Comparison of ENCODE assay signal across 8 cellular contexts in the genomic region with DNA sequence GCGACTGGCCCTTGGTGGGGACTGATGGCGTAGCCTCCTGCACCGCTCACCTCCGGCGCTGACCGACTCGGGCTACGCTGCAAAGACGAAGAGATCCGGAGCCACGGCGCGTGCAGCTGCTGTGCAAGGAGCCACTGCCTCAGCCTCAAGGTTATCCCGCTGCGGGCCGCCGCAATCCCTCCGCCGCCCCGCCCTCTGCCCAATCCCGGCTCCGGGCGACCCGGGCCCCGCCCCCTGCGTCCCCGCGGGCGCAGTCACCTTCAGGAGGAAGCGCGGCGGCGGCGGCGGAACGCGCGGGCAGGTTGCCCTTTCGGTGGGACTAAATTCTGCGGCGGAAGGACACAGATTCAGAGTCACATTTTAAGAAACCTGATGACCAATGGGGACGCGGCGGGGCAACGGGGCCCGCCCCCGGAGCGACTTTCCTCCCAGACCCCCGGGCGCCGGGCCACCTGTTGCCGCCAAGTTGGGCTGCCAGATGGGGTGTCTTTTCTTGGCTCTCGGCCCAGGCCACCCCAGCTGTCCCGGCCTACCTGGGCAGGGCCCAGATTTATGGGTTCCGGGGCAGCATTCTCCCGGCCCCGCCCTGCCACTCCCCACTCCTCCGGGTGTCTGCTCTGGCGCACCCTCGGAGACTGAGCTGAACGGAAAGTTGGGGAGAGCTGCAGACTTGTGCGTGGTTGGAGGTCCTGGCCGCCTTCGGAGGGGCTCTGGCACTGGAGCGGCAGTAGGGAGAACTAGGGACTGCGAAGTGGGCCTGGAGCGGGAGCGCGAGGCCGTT. TPM values are rescaled to one million over a fixed set of nuclear protein-coding genes. Genes with fewer than 3 reads are reported as not detected.
DNase-seq lines count a peak whose midpoint lies in the region; ATAC-seq, FAIRE-seq and TF ChIP-seq lines count a peak whose summit lies in the region.

PKM (minus strand) TSS at position 125 of the 781 bp plus-strand sequence. CDS start 12,093 bp downstream, outside the sequence.

- DNase-seq in ACHN: peak; percentile 96
- DNase-seq in NCI-H226: peak; percentile 100
- peak; percentile 99 for DNase-seq in WTC11 (ENCODE audit: low spot score)
- peak; percentile 90 for DNase-seq in bronchial epithelial cell (ENCODE audit: low read depth)
- peak; percentile 94 for DNase-seq in iPS-NIHi11 (ENCODE audit: low spot score)
- DNase-seq in small intestine: peak; percentile 97

- H3K4me3 ChIP-seq in bronchial epithelial cell (ENCODE audit: low read depth, low read length) (peak within 1 kb of the TSS; percentile 92), small intestine (ENCODE audit: low read depth in 1 of 2, low read length in 2 of 2) (peak within 1 kb of the TSS; percentile 85 to 88)

- H3K9me3 Mint-ChIP-seq in WTC11: no peaks in the 10 kb centered on the region

- in situ Hi-C loops in ACHN (cut with HindIII; ENCODE audit: low pct_ligation_motif_present, low pct_unique_long_range_greater_than_20kb, low sequenced_read_pairs): no loop called here

- H3K4me1 ChIP-seq in small intestine (ENCODE audit: control insufficient read depth in 2 of 2, insufficient read depth in 1 of 2, low read depth in 1 of 2, low read length in 1 of 2): peaks cover 11 to 19% of the 10 kb centered on the region in 2 donors

- H3K9me3 ChIP-seq in small intestine (ENCODE audit: control insufficient read depth, low read depth): no peaks in the 10 kb centered on the region

- H3K4me1 Mint-ChIP-seq in WTC11: peaks cover 46% of the 10 kb centered on the region

- H3K27ac Mint-ChIP-seq in WTC11: peak within 1 kb of the TSS; percentile 99

- peaks cover 44% of the 10 kb centered on the region for H3K27me3 Mint-ChIP-seq in WTC11 (ENCODE audit: low read depth)

- peak within 1 kb of the TSS; percentile 99 for H3K4me3 Mint-ChIP-seq in WTC11

- peak within 1 kb of the TSS; percentile 96 for H3K27ac ChIP-seq in small intestine (ENCODE audit: low read depth in 1 of 2, low read length in 1 of 2)

- TF ChIP-seq CTCF in WTC11 (IDR thresholded peaks at IDR 0.05) (no peak), bronchial epithelial cell (IDR thresholded peaks at IDR 0.05; ENCODE audit: insufficient read depth, low read length, severe bottlenecking) (no peak)

- POLR2A ChIA-PET in WTC11 (lab: Charles Lee): interaction anchor here (0.9 to 1.1 kb wide), 3 partner anchors 9 to 42 kb away, joined by 3 to 8 read pairs (median 3); partner anchors contain the start of gene GRAMD2A

- no peaks in the 10 kb centered on the region for H3K27me3 ChIP-seq in bronchial epithelial cell (ENCODE audit: control insufficient read depth, insufficient read depth, low read length)
- H3K27me3 ChIP-seq in small intestine (ENCODE audit: control insufficient read depth in 2 of 2, insufficient read depth in 2 of 2, low read length in 2 of 2): no peaks in the 10 kb centered on the region

- H3K36me3 Mint-ChIP-seq in WTC11: peaks cover 12% of the 10 kb centered on the region

- CTCF ChIA-PET in WTC11 (lab: Charles Lee): interaction anchor here (0.8 to 1.5 kb wide), 4 partner anchors 19 to 55 kb away, joined by 3 to 4 read pairs (median 4); partner anchors contain the start of gene GRAMD2A

- ATAC-seq in GM18907 (IDR thresholded peaks at IDR 0.05; ENCODE audit: unreplicated experiment) (peak; percentile 43), HG03159 (IDR thresholded peaks at IDR 0.05; ENCODE audit: unreplicated experiment) (peak; percentile 42), WTC11 (peak; percentile 73)

- 0 to 1% (median 0%) methylated on average over 63 to 70 of the region's 70 CpGs for WGBS in small intestine, 3 donors

- H3K36me3 ChIP-seq in bronchial epithelial cell (ENCODE audit: control insufficient read depth, insufficient read depth, low read length): peaks cover 4% of the 10 kb centered on the region
- H3K36me3 ChIP-seq in small intestine (ENCODE audit: control insufficient read depth in 2 of 2, insufficient read depth in 2 of 2, low read length in 2 of 2): no peaks in the 10 kb centered on the region

- no peak for FAIRE-seq in bronchial epithelial cell (lab: Jason Lieb, UNC)
- no peak for FAIRE-seq in small intestine (lab: Jason Lieb, UNC)

TF ChIP-seq in WTC11, 78 proteins besides CTCF, POLR2A, EP300 and RAD21 (continues in another document):
- TF ChIP-seq IRF2 (CRISPR knock-in tag; IDR thresholded peaks at IDR 0.05; ENCODE audit: borderline replicate concordance, low read depth) (no peak), ARID4B (CRISPR knock-in tag; IDR thresholded peaks at IDR 0.05; ENCODE audit: borderline replicate concordance) (peak; percentile 58; the same call in 1 of the 2 replicates), ATF1 (CRISPR knock-in tag; IDR thresholded peaks at IDR 0.05) (no peak), TCF7 (CRISPR knock-in tag; IDR thresholded peaks at IDR 0.05; ENCODE audit: low read depth) (peak; percentile 78), ZNF671 (CRISPR knock-in tag; IDR thresholded peaks at IDR 0.05) (no peak), JAZF1 (CRISPR knock-in tag; IDR thresholded peaks at IDR 0.05) (no peak)
- TF ChIP-seq, protein P1, sequence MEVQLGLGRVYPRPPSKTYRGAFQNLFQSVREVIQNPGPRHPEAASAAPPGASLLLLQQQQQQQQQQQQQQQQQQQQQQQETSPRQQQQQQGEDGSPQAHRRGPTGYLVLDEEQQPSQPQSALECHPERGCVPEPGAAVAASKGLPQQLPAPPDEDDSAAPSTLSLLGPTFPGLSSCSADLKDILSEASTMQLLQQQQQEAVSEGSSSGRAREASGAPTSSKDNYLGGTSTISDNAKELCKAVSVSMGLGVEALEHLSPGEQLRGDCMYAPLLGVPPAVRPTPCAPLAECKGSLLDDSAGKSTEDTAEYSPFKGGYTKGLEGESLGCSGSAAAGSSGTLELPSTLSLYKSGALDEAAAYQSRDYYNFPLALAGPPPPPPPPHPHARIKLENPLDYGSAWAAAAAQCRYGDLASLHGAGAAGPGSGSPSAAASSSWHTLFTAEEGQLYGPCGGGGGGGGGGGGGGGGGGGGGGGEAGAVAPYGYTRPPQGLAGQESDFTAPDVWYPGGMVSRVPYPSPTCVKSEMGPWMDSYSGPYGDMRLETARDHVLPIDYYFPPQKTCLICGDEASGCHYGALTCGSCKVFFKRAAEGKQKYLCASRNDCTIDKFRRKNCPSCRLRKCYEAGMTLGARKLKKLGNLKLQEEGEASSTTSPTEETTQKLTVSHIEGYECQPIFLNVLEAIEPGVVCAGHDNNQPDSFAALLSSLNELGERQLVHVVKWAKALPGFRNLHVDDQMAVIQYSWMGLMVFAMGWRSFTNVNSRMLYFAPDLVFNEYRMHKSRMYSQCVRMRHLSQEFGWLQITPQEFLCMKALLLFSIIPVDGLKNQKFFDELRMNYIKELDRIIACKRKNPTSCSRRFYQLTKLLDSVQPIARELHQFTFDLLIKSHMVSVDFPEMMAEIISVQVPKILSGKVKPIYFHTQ (CRISPR knock-in tag; IDR thresholded peaks at IDR 0.05): no peak
- TF ChIP-seq, protein P2, sequence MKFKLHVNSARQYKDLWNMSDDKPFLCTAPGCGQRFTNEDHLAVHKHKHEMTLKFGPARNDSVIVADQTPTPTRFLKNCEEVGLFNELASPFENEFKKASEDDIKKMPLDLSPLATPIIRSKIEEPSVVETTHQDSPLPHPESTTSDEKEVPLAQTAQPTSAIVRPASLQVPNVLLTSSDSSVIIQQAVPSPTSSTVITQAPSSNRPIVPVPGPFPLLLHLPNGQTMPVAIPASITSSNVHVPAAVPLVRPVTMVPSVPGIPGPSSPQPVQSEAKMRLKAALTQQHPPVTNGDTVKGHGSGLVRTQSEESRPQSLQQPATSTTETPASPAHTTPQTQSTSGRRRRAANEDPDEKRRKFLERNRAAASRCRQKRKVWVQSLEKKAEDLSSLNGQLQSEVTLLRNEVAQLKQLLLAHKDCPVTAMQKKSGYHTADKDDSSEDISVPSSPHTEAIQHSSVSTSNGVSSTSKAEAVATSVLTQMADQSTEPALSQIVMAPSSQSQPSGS (CRISPR knock-in tag; IDR thresholded peaks at IDR 0.05; ENCODE audit: borderline replicate concordance, low read depth): 0 out of 2 replicates have a peak, but pooled peaks have one; percentile 32
- TF ChIP-seq, protein P3, sequence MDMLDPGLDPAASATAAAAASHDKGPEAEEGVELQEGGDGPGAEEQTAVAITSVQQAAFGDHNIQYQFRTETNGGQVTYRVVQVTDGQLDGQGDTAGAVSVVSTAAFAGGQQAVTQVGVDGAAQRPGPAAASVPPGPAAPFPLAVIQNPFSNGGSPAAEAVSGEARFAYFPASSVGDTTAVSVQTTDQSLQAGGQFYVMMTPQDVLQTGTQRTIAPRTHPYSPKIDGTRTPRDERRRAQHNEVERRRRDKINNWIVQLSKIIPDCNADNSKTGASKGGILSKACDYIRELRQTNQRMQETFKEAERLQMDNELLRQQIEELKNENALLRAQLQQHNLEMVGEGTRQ (CRISPR knock-in tag; IDR thresholded peaks at IDR 0.05): no peak; the same call in 1 of the 2 replicates

RNA-seq across cellular contexts. Expression of gene PKM, which starts in this region (rescaled TPM):
- 858 to 1,399 TPM (median 1,351 TPM) in 3 replicates for total RNA-seq in WTC11 (2021)
- 1,045 and 1,080 TPM in 2 replicates for total RNA-seq in bronchial epithelial cell
- polyA plus RNA-seq in small intestine: 100 to 1,000 TPM; 243 to 362 (median 254) TPM

Comparison
In these comparisons a context has a peak if more than half of its experiments do, and no peak if none do; other contexts are left out.
1. Peak in every context shown above with its lines: DNase-seq, ATAC-seq, H3K4me3 ChIP-seq and H3K27ac ChIP-seq.